22 cellular contexts compared by ENCODE assay signal in the genomic region with DNA sequence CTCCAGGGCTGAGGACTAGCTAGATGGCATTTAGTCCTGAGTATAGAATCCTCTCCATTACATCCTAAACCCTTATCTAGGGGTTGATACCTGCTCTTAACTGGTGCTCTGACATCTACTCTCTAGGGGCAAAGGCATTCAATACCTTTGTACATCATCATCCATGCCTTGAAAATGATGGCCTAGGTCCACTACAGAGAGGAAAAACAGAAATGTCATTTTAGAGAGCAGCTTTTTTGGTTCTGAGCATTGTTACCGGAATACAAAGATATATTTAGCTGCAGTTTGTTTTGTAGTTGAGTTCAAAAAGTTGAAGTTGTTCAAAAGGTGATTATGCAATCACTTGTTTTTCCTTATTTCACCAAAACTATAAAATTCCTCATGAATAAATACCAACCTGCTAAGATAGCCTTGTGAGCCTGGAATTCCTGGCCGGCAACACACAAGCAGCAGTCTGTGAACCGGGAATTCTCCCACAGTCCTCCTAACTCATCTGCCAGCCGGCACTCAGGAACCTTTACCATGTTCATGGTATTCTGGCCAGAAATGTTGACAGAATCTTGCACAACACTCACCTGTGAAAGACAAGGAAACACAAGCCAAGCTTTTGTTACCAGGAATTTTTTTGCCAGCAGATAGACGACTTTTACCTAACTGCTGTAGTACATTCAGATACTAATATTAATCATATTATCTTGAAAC. TPM values are rescaled to one million over a fixed set of nuclear protein-coding genes. Genes with fewer than 3 reads are reported as not detected.
DNase-seq lines count a peak whose midpoint lies in the region; ATAC-seq, FAIRE-seq and TF ChIP-seq lines count a peak whose summit lies in the region.
"Had no signal": no experiment of that assay in that cellular context is flagged by ENCODE, and none has a peak within 500 bp of the region (broad histone marks: within the 10 kb centered on the region; RNA-seq: fewer than 3 reads in every experiment).

No MANE protein-coding gene starts in this region.

- H3K9me3 ChIP-seq in pancreas (no peaks in the 10 kb centered on the region), uterus (no peaks in the 10 kb centered on the region)
- H3K9me3 ChIP-seq: BLaER1 treated with 17β-estradiol and CSF1 and Interleukin-3, amounts not matched to agents 10 nM and 100 nM had no signal

- H3K4me3 ChIP-seq in fibroblast of villous mesenchyme (ENCODE audit: low read depth, low read length) (no peak overlapping the region), pancreas (no peak overlapping the region), uterus (no peak overlapping the region)
- H3K4me3 ChIP-seq: BLaER1 treated with 17β-estradiol and CSF1 and Interleukin-3, amounts not matched to agents 10 nM and 100 nM had no signal

- TF ChIP-seq CTCF in fibroblast of villous mesenchyme (IDR thresholded peaks at IDR 0.05; ENCODE audit: insufficient read depth, low read depth, low read length) (no peak), pancreas (IDR thresholded peaks at IDR 0.05) (no peak), uterus (IDR thresholded peaks at IDR 0.05) (no peak)

- no peaks in the 10 kb centered on the region for H3K27me3 Mint-ChIP-seq in activated T-cell treated with anti-CD3 and anti-CD28 coated beads, Interleukin-2, amount 50 U/mL, for 24 hours
- H3K27me3 Mint-ChIP-seq in activated T-cell treated with anti-CD3 and anti-CD28 coated beads, Interleukin-2, amount 50 U/mL, for 72 hours (ENCODE audit: low read depth) = no peaks in the 10 kb centered on the region
- H3K27me3 Mint-ChIP-seq: IgD-negative memory B cell; naive thymus-derived CD4-positive, alpha-beta T cell had no signal

- no peak for DNase-seq in activated T-cell treated with anti-CD3 and anti-CD28 coated beads, Interleukin-2, amount 50 U/mL, for 24 hours
- no peak for DNase-seq in activated T-cell treated with anti-CD3 and anti-CD28 coated beads, Interleukin-2, amount 50 U/mL, for 72 hours
- peak; percentile 33 for DNase-seq in fibroblast of villous mesenchyme (ENCODE audit: low read depth)
- DNase-seq in pancreas = peak in 4 of 6 donors; percentile 39 to 57 (median 42)
- DNase-seq in uterus = peak; percentile 43 to 46
- no peak for DNase-seq in NAMALWA (ENCODE audit: low spot score)
- no peak for DNase-seq in retina
- DNase-seq in NCI-H1105 (lab: John Stamatoyannopoulos, UW) = no peak
- DNase-seq: 8988T; activated CD4-positive, alpha-beta T cell treated with anti-CD3 and anti-CD28 coated beads for 1 hour; central memory CD4-positive, alpha-beta T cell; DND-41; foreskin fibroblast; HFFc6; naive thymus-derived CD4-positive, alpha-beta T cell; NCI-H524 treated with DMSO at 0.1 percent for 48 hours; SIG-M5; stimulated activated CD4-positive, alpha-beta T cell treated with anti-CD3 and anti-CD28 coated beads, Interleukin-1b, Interleukin-23, amount 100 ng/mL, for 48 hours; T-helper 9 cell had no signal

- no peak for FAIRE-seq in pancreas (lab: Jason Lieb, UNC)

- 15 to 19% methylated on average over 5 of the region's 5 CpGs for WGBS in pancreas, 2 donors

- intact Hi-C loops in pancreas (cut with DNase I) = no loop called here
- intact Hi-C loops in uterus (cut with DNase I; ENCODE audit: low total_unique reads) = no loop called here

- TF ChIP-seq POLR2A in uterus (IDR thresholded peaks at IDR 0.05) = no peak

- H3K27me3 ChIP-seq in pancreas (no peaks in the 10 kb centered on the region), uterus (no peaks in the 10 kb centered on the region)
- H3K27me3 ChIP-seq: BLaER1 treated with 17β-estradiol and CSF1 and Interleukin-3, amounts not matched to agents 10 nM and 100 nM had no signal

- H3K36me3 Mint-ChIP-seq in activated T-cell treated with anti-CD3 and anti-CD28 coated beads, Interleukin-2, amount 50 U/mL, for 24 hours (ENCODE audit: low read depth) = peaks cover 88% of the 10 kb centered on the region
- peaks cover 10 to 23% of the 10 kb centered on the region in 2 donors for H3K36me3 Mint-ChIP-seq in activated T-cell treated with anti-CD3 and anti-CD28 coated beads, Interleukin-2, amount 50 U/mL, for 72 hours (ENCODE audit: insufficient read depth in 2 of 2)

- no peak for ATAC-seq in activated T-cell treated with anti-CD3 and anti-CD28 coated beads, Interleukin-2, amount 50 U/mL, for 72 hours (replicated peaks in 1 of 2)
- ATAC-seq in pancreas = peak; percentile 85 to 93 (median 90)
- ATAC-seq: activated naive CD4-positive, alpha-beta T cell treated with anti-CD3 and anti-CD28 coated beads, Interleukin-2, amount 50 U/mL, for 72 hours; naive thymus-derived CD4-positive, alpha-beta T cell had no signal

- H3K4me3 Mint-ChIP-seq in activated T-cell treated with anti-CD3 and anti-CD28 coated beads, Interleukin-2, amount 50 U/mL, for 24 hours = no peak overlapping the region
- no peak overlapping the region for H3K4me3 Mint-ChIP-seq in activated T-cell treated with anti-CD3 and anti-CD28 coated beads, Interleukin-2, amount 50 U/mL, for 72 hours
- H3K4me3 Mint-ChIP-seq: HFFc6; IgD-negative memory B cell; naive thymus-derived CD4-positive, alpha-beta T cell had no signal

- H3K27ac Mint-ChIP-seq in activated T-cell treated with anti-CD3 and anti-CD28 coated beads, Interleukin-2, amount 50 U/mL, for 24 hours = peak overlapping the region; percentile 44
- no peak overlapping the region for H3K27ac Mint-ChIP-seq in activated T-cell treated with anti-CD3 and anti-CD28 coated beads, Interleukin-2, amount 50 U/mL, for 72 hours
- H3K27ac Mint-ChIP-seq: HFFc6, IgD-negative memory B cell had no signal

- H3K4me1 Mint-ChIP-seq in activated T-cell treated with anti-CD3 and anti-CD28 coated beads, Interleukin-2, amount 50 U/mL, for 24 hours (ENCODE audit: low read depth) = peaks cover 3% of the 10 kb centered on the region
- peaks cover 5% of the 10 kb centered on the region for H3K4me1 Mint-ChIP-seq in activated T-cell treated with anti-CD3 and anti-CD28 coated beads, Interleukin-2, amount 50 U/mL, for 72 hours (ENCODE audit: low read depth)

- H3K36me3 ChIP-seq in pancreas (peaks cover 0 to 33% (median 18%) of the 10 kb centered on the region in 3 donors), uterus (no peaks in the 10 kb centered on the region)

- H3K4me1 ChIP-seq in pancreas (peaks cover 18 to 31% (median 18%) of the 10 kb centered on the region in 3 donors), uterus (peaks cover 0 to 29% of the 10 kb centered on the region in 2 donors)

- H3K27ac ChIP-seq in pancreas (peak overlapping the region in 3 of 4 donors; percentile 3 to 61 (median 50)), uterus (peak overlapping the region; percentile 67 to 83)
- H3K27ac ChIP-seq: BLaER1 treated with 17β-estradiol and CSF1 and Interleukin-3, amounts not matched to agents 10 nM and 100 nM had no signal

- H3K9me3 Mint-ChIP-seq in activated T-cell treated with anti-CD3 and anti-CD28 coated beads, Interleukin-2, amount 50 U/mL, for 24 hours = no peaks in the 10 kb centered on the region
- H3K9me3 Mint-ChIP-seq in activated T-cell treated with anti-CD3 and anti-CD28 coated beads, Interleukin-2, amount 50 U/mL, for 72 hours = no peaks in the 10 kb centered on the region
- H3K9me3 Mint-ChIP-seq: activated naive CD4-positive, alpha-beta T cell treated with anti-CD3 and anti-CD28 coated beads, Interleukin-2, amount 50 U/mL, for 72 hours; HFFc6; IgD-negative memory B cell; naive thymus-derived CD4-positive, alpha-beta T cell had no signal

RNA-seq across cellular contexts. Expression of a gene that starts 35.4 kb away (rescaled TPM):
- total RNA-seq in activated T-cell treated with anti-CD3 and anti-CD28 coated beads, Interleukin-2, amount 50 U/mL, for 72 hours = 1 to 10 TPM in 1 of 2 donors, under 1 TPM in 1; 0.44 to 1.2 TPM
- total RNA-seq in fibroblast of villous mesenchyme = 0.43 and 0.97 TPM in 2 replicates
- total RNA-seq in pancreas = under 1 TPM; 0.19 to 0.62 (median 0.23) TPM
- 1 to 10 TPM in 1 of 2 donors, under 1 TPM in 1; 0.42 to 1.1 TPM for polyA plus RNA-seq in pancreas
- 10 to 100 TPM in 2 of 4 donors, 1 to 10 TPM in 2; 5.8 to 24.3 (median 9.0) TPM for total RNA-seq in uterus
- total RNA-seq: naive thymus-derived CD4-positive, alpha-beta T cell had no signal
- polyA plus RNA-seq: IgD-negative memory B cell; naive thymus-derived CD4-positive, alpha-beta T cell had no signal

Comparison
In these comparisons a context has a peak if more than half of its experiments do, and no peak if none do; other contexts are left out.
1. DNase-seq: peak in fibroblast of villous mesenchyme (single experiment), pancreas (4 of 6) and uterus (2 of 2); none in activated T-cell treated with anti-CD3 and anti-CD28 coated beads, Interleukin-2, amount 50 U/mL, for 24 hours (single experiment), activated T-cell treated with anti-CD3 and anti-CD28 coated beads, Interleukin-2, amount 50 U/mL, for 72 hours (0 of 2), NAMALWA (single experiment), retina (single experiment) and NCI-H1105 (single experiment).
2. ATAC-seq: peak in pancreas (4 of 4); none in activated T-cell treated with anti-CD3 and anti-CD28 coated beads, Interleukin-2, amount 50 U/mL, for 72 hours (0 of 2).